In the genomic region with DNA sequence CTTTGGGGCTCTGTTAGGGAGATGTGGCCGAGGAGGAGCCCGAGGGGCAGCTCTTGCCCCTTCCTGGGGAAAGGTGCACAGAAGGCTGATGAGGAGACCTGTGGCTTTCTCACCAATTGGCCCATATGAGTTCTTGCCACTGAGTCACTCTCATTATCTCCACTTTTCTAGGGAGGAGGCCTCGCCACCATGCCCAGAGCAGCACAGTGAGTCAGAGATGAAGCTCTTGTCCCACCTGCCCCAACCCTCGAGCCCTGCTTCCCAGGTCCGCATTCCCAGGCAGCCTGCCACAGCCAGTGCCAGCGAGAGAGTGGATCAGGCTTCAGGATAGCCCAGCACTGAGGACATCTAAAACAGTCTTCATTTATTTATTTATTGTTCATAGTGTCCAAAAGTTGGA, we compare ENCODE assay signal across 16 cellular contexts. TPM values are rescaled to one million over a fixed set of nuclear protein-coding genes. Genes with fewer than 3 reads are reported as not detected.
DNase-seq lines count a peak whose midpoint lies in the region; ATAC-seq, FAIRE-seq and TF ChIP-seq lines count a peak whose summit lies in the region.
"Had no signal": no experiment of that assay in that cellular context is flagged by ENCODE, and none has a peak within 500 bp of the region (broad histone marks: within the 10 kb centered on the region; RNA-seq: fewer than 3 reads in every experiment).

No MANE protein-coding gene starts in this region.

- peaks cover under 1 to 2% (median under 1%) of the 10 kb centered on the region in 4 experiments; a peak in 4 of 7 replicates for H3K4me1 ChIP-seq in H1 (replicated peaks in 1 of 4; ENCODE audit: control insufficient read depth in 3 of 4, insufficient read depth in 4 of 4, low read length in 3 of 4)
- H3K4me1 ChIP-seq: HAP-1 had no signal

- H3K23ac ChIP-seq in H1 (ENCODE audit: insufficient read length), result no peak overlapping the region

- no peak for TF ChIP-seq RAD21 in H1 (IDR thresholded peaks at IDR 0.05 in 1 of 2, conservative IDR thresholded peaks at IDR 0.05 in 1 of 2; ENCODE audit: low read depth in 2 of 2, low read length in 2 of 2)

- no peak overlapping the region for H2BK5ac ChIP-seq in H1 (ENCODE audit: low read depth, low read length)

- peak overlapping the region; percentile 8; the same call in 1 of the 2 replicates for H2BK15ac ChIP-seq in H1 (ENCODE audit: low read length)

- no peak overlapping the region for H2AK5ac ChIP-seq in H1 (ENCODE audit: low read depth, low read length)

- H3K36me3 ChIP-seq in MG63, result no peaks in the 10 kb centered on the region
- H3K36me3 ChIP-seq in H1 (ENCODE audit: control insufficient read depth in 2 of 4, insufficient read depth in 4 of 4, low read length in 3 of 4), result no peaks in the 10 kb centered on the region
- H3K36me3 ChIP-seq: HAP-1 had no signal

- no peaks in the 10 kb centered on the region for H3K79me1 ChIP-seq in H1 (ENCODE audit: low read depth, low read length)

- intact Hi-C loops in posterior vena cava (cut with DNase I), result no loop called here

- no peak overlapping the region for H4K5ac ChIP-seq in H1 (ENCODE audit: insufficient read length, low read depth, low read length)

- H3K4me3 ChIP-seq in MG63 (no peak overlapping the region), H1 (ENCODE audit: extremely low read depth in 1 of 4, insufficient read depth in 2 of 4, low read depth in 3 of 4, low read length in 4 of 4) (no peak overlapping the region)
- H3K4me3 ChIP-seq: HAP-1 had no signal

- H3K27me3 ChIP-seq in MG63 (no peaks in the 10 kb centered on the region), H1 (replicated peaks in 1 of 4; ENCODE audit: control insufficient read depth in 3 of 4, extremely low read depth in 1 of 4, insufficient read depth in 3 of 4, low read length in 3 of 4) (no peaks in the 10 kb centered on the region)

- H3K79me2 ChIP-seq in H1 (ENCODE audit: control insufficient read depth in 1 of 2, insufficient read depth in 2 of 2, low read length in 2 of 2), result no peaks in the 10 kb centered on the region

- DNase-seq in Daoy (ENCODE audit: low read depth) (peak; percentile 95), MG63 (peak; percentile 91), H1 (ENCODE audit: low read depth in 1 of 2, low spot score in 2 of 2) (peak in 1 of 2 experiments; percentile 43), posterior vena cava (ENCODE audit: low spot score) (peak; percentile 58), cerebellum (ENCODE audit: low spot score) (no peak), NCI-H1417 treated with DMSO at 0.1 percent for 48 hours (lab: John Stamatoyannopoulos, UW) (no peak), COLO668 (lab: John Stamatoyannopoulos, UW; ENCODE audit: unreplicated experiment) (no peak)
- DNase-seq: activated CD4-positive, alpha-beta T cell treated with anti-CD3 and anti-CD28 coated beads for 36 hours; amniotic stem cell; dermis blood vessel endothelial cell; DMS 273 treated with DMSO at 0.1 percent for 48 hours; NCI-H2107; stimulated activated CD4-positive, alpha-beta T cell treated with anti-CD3 and anti-CD28 coated beads, Interleukin-12 subunit alpha, Interleukin-12 subunit beta, amount 100 ng/mL, for 4 hours had no signal

- TF ChIP-seq EP300 in H1 (IDR thresholded peaks at IDR 0.05; ENCODE audit: borderline replicate concordance in 1 of 2, low read depth in 2 of 2, low read length in 2 of 2), result no peak

- no peak for ATAC-seq in GM21723 (IDR thresholded peaks at IDR 0.05; ENCODE audit: unreplicated experiment)
- ATAC-seq: activated CD4-positive, alpha-beta T cell treated with anti-CD3 and anti-CD28 coated beads for 36 hours had no signal

- H2AFZ ChIP-seq in H1 (ENCODE audit: low read length), result no peak overlapping the region

- no peak overlapping the region for H3K18ac ChIP-seq in H1 (ENCODE audit: extremely low read depth, low read length)

- no peak overlapping the region for H4K91ac ChIP-seq in H1 (replicated peaks; ENCODE audit: insufficient read length, low read length)

- no peak overlapping the region for H4K8ac ChIP-seq in H1 (ENCODE audit: extremely low read depth, insufficient read depth, low read length)

- no peak overlapping the region for H2BK20ac ChIP-seq in H1 (ENCODE audit: low read length)

- H3K23me2 ChIP-seq in H1 (ENCODE audit: low read depth, low read length), result no peaks in the 10 kb centered on the region

- H3K14ac ChIP-seq in H1 (ENCODE audit: insufficient read length), result no peak overlapping the region

- H2BK12ac ChIP-seq in H1 (ENCODE audit: low read depth, low read length), result peak overlapping the region; percentile 71; the same call in 1 of the 2 replicates

- no peak overlapping the region for H3K27ac ChIP-seq in H1 (ENCODE audit: low read depth, low read length)

- CTCF ChIA-PET in H1 (lab: Charles Lee; ENCODE audit: partially characterized antibody), result interaction anchor here (1.8 to 2.7 kb wide), 2 partner anchors 12 to 172 kb away, joined by 3 to 19 read pairs; no protein-coding TSS in a partner anchor

- POLR2A ChIA-PET in H1 (lab: Charles Lee; ENCODE audit: partially characterized antibody), result interaction anchor here (1.2 to 27.3 kb wide), 3 partner anchors 14 to 43 kb away, joined by 3 to 804 read pairs (median 3); partner anchors contain the start of gene AMOTL2

- TF ChIP-seq POLR2A in H1 (IDR thresholded peaks at IDR 0.05; ENCODE audit: control extremely low read depth in 1 of 2, low read depth in 2 of 2, low read length in 2 of 2), result no peak

- H3K9me3 ChIP-seq in MG63, result no peaks in the 10 kb centered on the region
- no peaks in the 10 kb centered on the region for H3K9me3 ChIP-seq in H1 (ENCODE audit: insufficient read depth in 2 of 2, low read depth in 1 of 2, low read length in 1 of 2)
- H3K9me3 ChIP-seq: HAP-1 had no signal

- no peak overlapping the region for H3K4ac ChIP-seq in H1 (replicated peaks; ENCODE audit: insufficient read length, low read depth, low read length)

- no peak for TF ChIP-seq CTCF in H1 (IDR thresholded peaks at IDR 0.05; ENCODE audit: control extremely low read depth in 1 of 3, insufficient read depth in 1 of 3, low read depth in 1 of 3, low read length in 3 of 3)

- no peak overlapping the region for H3K4me2 ChIP-seq in H1 (ENCODE audit: insufficient read depth in 1 of 2, low read depth in 2 of 2, low read length in 2 of 2)

- FAIRE-seq in H1 (lab: Jason Lieb, UNC), result no peak

- H3K9ac ChIP-seq in H1 (replicated peaks in 1 of 4; ENCODE audit: extremely low read depth in 1 of 4, low read depth in 3 of 4, low read length in 3 of 4), result no peak overlapping the region

- H3K56ac ChIP-seq in H1 (replicated peaks; ENCODE audit: insufficient read length, low read depth, low read length), result no peak overlapping the region

- H2BK120ac ChIP-seq in H1 (replicated peaks; ENCODE audit: low read depth, low read length), result no peak overlapping the region

- H4K20me1 ChIP-seq in H1 (replicated peaks in 1 of 2; ENCODE audit: control insufficient read depth in 1 of 2, insufficient read depth in 2 of 2, low read length in 2 of 2), result no peaks in the 10 kb centered on the region

- WGBS in H1 (ENCODE audit: extremely low coverage in 1 of 2, insufficient coverage in 1 of 2, insufficient read length in 1 of 2, insufficient replicate concordance in 2 of 2, low coverage in 1 of 2, low lambda C conversion rate in 2 of 2, missing lambda C conversion rate in 1 of 2), 2 experiments, result 86% methylated on average over 6 of the region's 6 CpGs; no CpG with 5 or more reads in 1 of the 2 experiments

TF ChIP-seq in H1, 55 proteins besides CTCF, POLR2A, EP300 and RAD21 (continues in another document):
- TF ChIP-seq, protein P1, sequence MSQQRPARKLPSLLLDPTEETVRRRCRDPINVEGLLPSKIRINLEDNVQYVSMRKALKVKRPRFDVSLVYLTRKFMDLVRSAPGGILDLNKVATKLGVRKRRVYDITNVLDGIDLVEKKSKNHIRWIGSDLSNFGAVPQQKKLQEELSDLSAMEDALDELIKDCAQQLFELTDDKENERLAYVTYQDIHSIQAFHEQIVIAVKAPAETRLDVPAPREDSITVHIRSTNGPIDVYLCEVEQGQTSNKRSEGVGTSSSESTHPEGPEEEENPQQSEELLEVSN (IDR thresholded peaks at IDR 0.05), result no peak
- TF ChIP-seq SIRT6 (IDR thresholded peaks at IDR 0.05; ENCODE audit: low read length) (no peak), SIX5 (IDR thresholded peaks at IDR 0.05; ENCODE audit: low read depth, low read length) (no peak), SP2 (IDR thresholded peaks at IDR 0.05; ENCODE audit: low read length) (no peak), HDAC6 (IDR thresholded peaks at IDR 0.05; ENCODE audit: low read depth, low read length) (no peak), JUN (IDR thresholded peaks at IDR 0.05; ENCODE audit: low read depth, low read length) (no peak), BCL11A (IDR thresholded peaks at IDR 0.05; ENCODE audit: low read depth in 2 of 2, low read length in 2 of 2) (no peak), JUND (IDR thresholded peaks at IDR 0.05; ENCODE audit: low read length) (no peak), CTBP2 (IDR thresholded peaks at IDR 0.05; ENCODE audit: borderline replicate concordance, insufficient read depth, insufficient read length, low read length) (no peak), CREB1 (IDR thresholded peaks at IDR 0.05) (no peak), EZH2 (IDR thresholded peaks at IDR 0.05; ENCODE audit: low read depth, low read length, severe bottlenecking) (no peak), RBBP5 (IDR thresholded peaks at IDR 0.05; ENCODE audit: borderline replicate concordance, low read depth, low read length) (no peak), POLR2AphosphoS5 (IDR thresholded peaks at IDR 0.05; ENCODE audit: low read depth, low read length) (no peak), TCF12 (IDR thresholded peaks at IDR 0.05; ENCODE audit: low read depth, low read length) (no peak), SAP30 (IDR thresholded peaks at IDR 0.05; ENCODE audit: insufficient read depth, insufficient replicate concordance, low read length) (no peak)
- TF ChIP-seq, protein P2, sequence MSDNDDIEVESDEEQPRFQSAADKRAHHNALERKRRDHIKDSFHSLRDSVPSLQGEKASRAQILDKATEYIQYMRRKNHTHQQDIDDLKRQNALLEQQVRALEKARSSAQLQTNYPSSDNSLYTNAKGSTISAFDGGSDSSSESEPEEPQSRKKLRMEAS (IDR thresholded peaks at IDR 0.05), result no peak

RNA-seq across cellular contexts. Expression of gene AMOTL2, which starts 53.5 kb away (rescaled TPM):
- total RNA-seq in Daoy (2014; rRNA removed; shearing (Covaris generic)), result 99.8 and 102 TPM in 2 replicates
- 172 and 180 TPM in 2 replicates for total RNA-seq in MG63 (2014; rRNA removed; shearing (Covaris generic); ENCODE audit: low replicate concordance)
- total RNA-seq in H1 (2021; fragmentation: NEBNext Ultra II Directional; extraction: Animal tissue kit (Norgen Biotek cat#: 25700)), result 60.3 and 63.7 TPM in 2 replicates
- polyA plus RNA-seq in H1 (2011; rRNA removed), result 19.0 and 33.5 TPM in 2 replicates
- 31.5 TPM for polyA plus RNA-seq in H1 (2011; cell fraction: cytosol; rRNA removed)
- 61.9 TPM for polyA plus RNA-seq in H1 (2011; cell fraction: nucleus; rRNA removed)
- polyA plus RNA-seq in H1 (2012, experiment 1 of 2), result 19.2 to 24.1 TPM (median 20.7 TPM) in 4 replicates
- polyA plus RNA-seq in H1 (2012, experiment 2 of 2), result 17.1 TPM
- polyA plus RNA-seq in H1 (2013, experiment 1 of 2), result 18.6 TPM
- 17.2 TPM for polyA plus RNA-seq in H1 (2013, experiment 2 of 2)
- 34.9 and 37.0 TPM in 2 replicates for polyA minus RNA-seq in H1 (2011; rRNA and poly(A)+ RNA removed)
- polyA minus RNA-seq in H1 (2011; cell fraction: cytosol; rRNA and poly(A)+ RNA removed), result 31.9 TPM
- 103 TPM for polyA minus RNA-seq in H1 (2011; cell fraction: nucleus; rRNA and poly(A)+ RNA removed)
- total RNA-seq in posterior vena cava, result 10 to 100 TPM; 49.9 to 56.5 TPM
- total RNA-seq in cerebellum, result 49.3 TPM
- total RNA-seq: T-helper 1 cell treated with Interleukin-12 subunit alpha and Interleukin-12 subunit beta and Interleukin-4 antibody, amounts not matched to agents 30 ng/mL and 1 ng/mL, for 36 hours had no signal

Comparison
In these comparisons a context has a peak if more than half of its experiments do, and no peak if none do; other contexts are left out.
1. DNase-seq: peak in Daoy (single experiment), MG63 (single experiment) and posterior vena cava (single experiment); none in cerebellum (single experiment), NCI-H1417 treated with DMSO at 0.1 percent for 48 hours (single experiment) and COLO668 (single experiment).